12 cellular contexts compared by ENCODE assay signal in genomic region chr17:83161298-83162034, GRCh38.
DNase-seq lines count a peak whose midpoint lies in the region; TF ChIP-seq lines count a peak whose summit lies in the region.
"Had no signal": no experiment of that assay in that cellular context is flagged by ENCODE, and none has a peak within 500 bp of the region (broad histone marks: within the 10 kb centered on the region; RNA-seq: fewer than 3 reads in every experiment).

No MANE protein-coding gene starts in this region.

- WGBS in sigmoid colon, 2 donors = 77 to 84% methylated on average over 14 of the region's 14 CpGs

- no peaks in the 10 kb centered on the region for H3K36me3 ChIP-seq in sigmoid colon

- intact Hi-C loops in sigmoid colon (cut with DNase I) = no loop called here

- H3K27me3 ChIP-seq in sigmoid colon = no peaks in the 10 kb centered on the region

- peak; percentile 34 for DNase-seq in D341Med (ENCODE audit: low spot score)
- DNase-seq in RPMI7951 (ENCODE audit: low read depth) = peak; percentile 92
- peak; percentile 29 for DNase-seq in iris pigment epithelial cell (ENCODE audit: low read depth)
- DNase-seq in sigmoid colon = peak; percentile 40
- DNase-seq in activated CD4-positive, alpha-beta T cell treated with anti-CD3 and anti-CD28 coated beads for 1 hour = no peak
- no peak for DNase-seq in NCI-H2107 (lab: John Stamatoyannopoulos, UW)
- no peak for DNase-seq in NCI-H128 (lab: John Stamatoyannopoulos, UW; ENCODE audit: unreplicated experiment)
- no peak for DNase-seq in GM10266 (ENCODE audit: extremely low spot score)
- DNase-seq: activated CD4-positive, alpha-beta T cell treated with anti-CD3 and anti-CD28 coated beads, Interleukin-2, amount 10 ng/mL, durations not matched to agents 7 days and 5 days; NCI-H2081 treated with DMSO at 0.1 percent for 48 hours; T-cell had no signal

- no peak overlapping the region for H3K4me3 ChIP-seq in sigmoid colon
- H3K4me3 ChIP-seq: K562 had no signal

- TF ChIP-seq POLR2A in sigmoid colon (IDR thresholded peaks at IDR 0.05) = no peak

- no peak for TF ChIP-seq CTCF in sigmoid colon (IDR thresholded peaks at IDR 0.05)
- no peak for TF ChIP-seq CTCF in GM10266 (IDR thresholded peaks at IDR 0.05; ENCODE audit: control insufficient read depth, insufficient read depth, low read depth, missing control alignments)

- no peaks in the 10 kb centered on the region for H3K4me1 ChIP-seq in sigmoid colon

- no peaks in the 10 kb centered on the region for H3K9me3 ChIP-seq in sigmoid colon

- no peak overlapping the region for H3K27ac ChIP-seq in sigmoid colon

- TF ChIP-seq EP300 in sigmoid colon (IDR thresholded peaks at IDR 0.05) = no peak

Comparison
In these comparisons a context has a peak if more than half of its experiments do, and no peak if none do; other contexts are left out.
1. DNase-seq: peak in D341Med (single experiment), RPMI7951 (single experiment), iris pigment epithelial cell (single experiment) and sigmoid colon (single experiment); none in activated CD4-positive, alpha-beta T cell treated with anti-CD3 and anti-CD28 coated beads for 1 hour (single experiment), NCI-H2107 (single experiment), NCI-H128 (single experiment) and GM10266 (single experiment).